ENCODE assay signal across 8 cellular contexts in the genomic region with DNA sequence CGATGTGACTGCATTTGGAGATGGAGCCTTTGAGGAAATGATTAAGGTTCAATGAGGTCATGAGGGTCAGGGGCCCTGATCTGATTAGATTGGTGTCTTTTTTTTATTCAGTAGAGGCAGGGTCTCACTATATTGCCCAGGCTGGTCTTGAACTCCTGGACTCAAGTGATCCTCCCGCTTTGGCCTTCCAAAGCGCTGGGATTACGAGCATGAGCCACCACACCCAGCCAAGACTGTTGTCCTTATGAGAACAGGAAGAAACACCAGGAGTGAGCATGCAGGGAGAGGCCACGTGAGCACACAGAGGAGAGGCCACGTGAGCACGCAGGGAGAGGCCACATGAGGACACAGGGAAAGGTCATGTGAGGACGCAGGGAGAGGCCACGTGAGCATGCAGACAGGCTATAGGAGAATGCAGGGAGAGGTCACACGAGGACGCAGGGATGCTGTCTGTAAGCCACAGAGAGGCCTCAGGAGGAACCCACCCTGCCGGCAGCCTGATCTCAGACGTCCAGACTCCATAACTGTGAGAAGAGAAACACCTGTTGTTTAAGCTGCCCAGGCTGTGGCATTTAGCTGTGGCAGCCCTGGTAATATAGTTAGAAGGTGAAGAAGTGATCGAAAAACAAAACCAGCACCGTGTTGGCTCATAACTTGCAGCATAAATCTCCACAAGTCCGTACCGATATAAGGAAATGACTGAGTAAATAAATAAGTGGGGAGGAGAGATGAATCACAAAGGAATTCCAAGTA. TPM values are rescaled to one million over a fixed set of nuclear protein-coding genes. Genes with fewer than 3 reads are reported as not detected.
A peak's percentile ranks its signal among the peaks of the same experiment; 100 is the strongest.
DNase-seq lines count a peak whose midpoint lies in the region; ATAC-seq and TF ChIP-seq lines count a peak whose summit lies in the region.

No MANE protein-coding gene starts in this region.

- DNase-seq in DMS53 (lab: John Stamatoyannopoulos, UW) (peak; percentile 86), NCI-H2171 treated with DMSO at 0.1 percent for 48 hours (lab: John Stamatoyannopoulos, UW) (peak; percentile 100), dermis blood vessel endothelial cell (peak; percentile 81), ovary (peak; percentile 66 to 84 (median 72)), hippocampal formation (lab: John Stamatoyannopoulos, UW) (no peak), cortex of kidney (lab: John Stamatoyannopoulos, UW) (no peak)
- no peak for DNase-seq in T-helper 2 cell treated with Interferon-gamma antibody and Interleukin-4, amounts not matched to agents 5 μg/mL and 100 μg/mL, for 36 hours (ENCODE audit: low spot score)

- H3K4me3 ChIP-seq in ovary: no peak overlapping the region

- TF ChIP-seq EP300 in ovary (IDR thresholded peaks at IDR 0.05): no peak

- no peaks in the 10 kb centered on the region for H3K36me3 Mint-ChIP-seq in T-helper 2 cell treated with Interferon-gamma antibody and Interleukin-4, amounts not matched to agents 5 μg/mL and 100 μg/mL, for 36 hours (ENCODE audit: low read depth)

- no peaks in the 10 kb centered on the region for H3K36me3 ChIP-seq in ovary

- H3K9me3 ChIP-seq in ovary: no peaks in the 10 kb centered on the region

- H3K27me3 Mint-ChIP-seq in T-helper 2 cell treated with Interferon-gamma antibody and Interleukin-4, amounts not matched to agents 5 μg/mL and 100 μg/mL, for 36 hours (ENCODE audit: low read depth): no peaks in the 10 kb centered on the region

- WGBS in ovary, 3 donors: 19 to 30% (median 20%) methylated on average over 17 of the region's 17 CpGs

- H3K4me1 ChIP-seq in ovary (ENCODE audit: insufficient read depth): peaks cover 13% of the 10 kb centered on the region

- H3K27me3 ChIP-seq in ovary: no peaks in the 10 kb centered on the region

- H3K4me1 Mint-ChIP-seq in T-helper 2 cell treated with Interferon-gamma antibody and Interleukin-4, amounts not matched to agents 5 μg/mL and 100 μg/mL, for 36 hours (ENCODE audit: low read depth): peaks cover 13% of the 10 kb centered on the region

- no peak for ATAC-seq in HG03097 (IDR thresholded peaks at IDR 0.05; ENCODE audit: low FRiP score, unreplicated experiment)

- H3K27ac ChIP-seq in ovary: no peak overlapping the region

- no peak for TF ChIP-seq CTCF in ovary (IDR thresholded peaks at IDR 0.05)

- no peaks in the 10 kb centered on the region for H3K9me3 Mint-ChIP-seq in T-helper 2 cell treated with Interferon-gamma antibody and Interleukin-4, amounts not matched to agents 5 μg/mL and 100 μg/mL, for 36 hours

- no peak for TF ChIP-seq POLR2A in ovary (IDR thresholded peaks at IDR 0.05)

- no peak overlapping the region for H3K4me3 Mint-ChIP-seq in T-helper 2 cell treated with Interferon-gamma antibody and Interleukin-4, amounts not matched to agents 5 μg/mL and 100 μg/mL, for 36 hours

- intact Hi-C loops in ovary (cut with DNase I): no loop called here

- H3K27ac Mint-ChIP-seq in T-helper 2 cell treated with Interferon-gamma antibody and Interleukin-4, amounts not matched to agents 5 μg/mL and 100 μg/mL, for 36 hours: no peak overlapping the region

RNA-seq across cellular contexts. Expression of a gene that starts 14.5 kb away (rescaled TPM):
- 39.3 and 69.2 TPM in 2 replicates for total RNA-seq in dermis blood vessel endothelial cell
- total RNA-seq in ovary: 100 to 1,000 TPM in 5 of 7 donors, 10 to 100 TPM in 2; 46.0 to 160 (median 121) TPM
- 100 to 1,000 TPM in 1 of 2 donors, 10 to 100 TPM in 1; 81.2 to 134 TPM for polyA plus RNA-seq in ovary

RNA-seq across cellular contexts. Expression of a gene that starts 29.4 kb away (rescaled TPM):
- total RNA-seq in dermis blood vessel endothelial cell (not detected in 2 replicates), ovary (1 to 10 TPM in 4 of 7 donors, under 1 TPM in 1, not detected in 2; 0.58 to 1.3 (median 1.1) TPM)
- polyA plus RNA-seq in ovary: under 1 TPM in 1 of 2 donors, not detected in 1; 0.48 TPM

RNA-seq across cellular contexts. Expression of a gene that starts 45.5 kb away (rescaled TPM):
- 3.6 and 7.5 TPM in 2 replicates for total RNA-seq in dermis blood vessel endothelial cell
- total RNA-seq in ovary: 10 to 100 TPM in 1 of 7 donors, 1 to 10 TPM in 6; 3.9 to 20.8 (median 9.1) TPM
- polyA plus RNA-seq in ovary: 1 to 10 TPM; 2.1 to 7.9 TPM

RNA-seq across cellular contexts. Expression of a gene that starts 59.2 kb away (rescaled TPM):
- total RNA-seq in dermis blood vessel endothelial cell (99.4 and 121 TPM in 2 replicates), ovary (10 to 100 TPM; 10.5 to 23.2 (median 18.0) TPM)
- polyA plus RNA-seq in ovary: 1 to 10 TPM; 3.5 to 5.0 TPM

Comparison
In these comparisons a context has a peak if more than half of its experiments do, and no peak if none do; other contexts are left out.
1. DNase-seq: peak in DMS53 (single experiment), NCI-H2171 treated with DMSO at 0.1 percent for 48 hours (single experiment), dermis blood vessel endothelial cell (single experiment) and ovary (5 of 5); none in T-helper 2 cell treated with Interferon-gamma antibody and Interleukin-4, amounts not matched to agents 5 μg/mL and 100 μg/mL, for 36 hours (single experiment), hippocampal formation (0 of 2) and cortex of kidney (single experiment).